14 cellular contexts compared by ENCODE assay signal in genomic region chr1:13732971-13733667, GRCh38. TPM values are rescaled to one million over a fixed set of nuclear protein-coding genes. Genes with fewer than 3 reads are reported as not detected.
DNase-seq lines count a peak whose midpoint lies in the region; ATAC-seq and TF ChIP-seq lines count a peak whose summit lies in the region.
"Had no signal": no experiment of that assay in that cellular context is flagged by ENCODE, and none has a peak within 500 bp of the region (broad histone marks: within the 10 kb centered on the region; RNA-seq: fewer than 3 reads in every experiment).

No MANE protein-coding gene starts in this region.

- H3K27me3 Mint-ChIP-seq in activated B cell treated with CpG ODN at 0.5 μM for 24 hours = no peaks in the 10 kb centered on the region

- CTCF ChIA-PET in HEK293 (lab: Yijun Ruan, JAX) (interaction anchor here (0.8 to 2.2 kb wide), 2 partner anchors 16 to 18 kb away, joined by 3 to 6 read pairs; no protein-coding TSS in a partner anchor), activated B cell treated with CpG ODN at 0.5 μM for 24 hours (lab: Charles Lee) (interaction anchor here (1.0 to 1.7 kb wide), 5 partner anchors 12 to 65 kb away, joined by 3 to 5 read pairs (median 3); no protein-coding TSS in a partner anchor)

- peak overlapping the region; percentile 97 for H3K27ac Mint-ChIP-seq in activated B cell treated with CpG ODN at 0.5 μM for 24 hours
- H3K27ac Mint-ChIP-seq: GM23338 had no signal

- intact Hi-C loops in activated B cell treated with CpG ODN at 0.5 μM for 24 hours (cut with micrococcal nuclease) (loop anchor here (5.0 to 10.0 kb wide), 2 partner anchors 34 to 1792 kb away; partner anchors contain the start of genes CASP9 and DNAJC16), lower leg skin (cut with DNase I; ENCODE audit: low total_unique reads) (no loop called here), body of pancreas (cut with DNase I) (no loop called here)

- H3K4me3 Mint-ChIP-seq in activated B cell treated with CpG ODN at 0.5 μM for 24 hours = peak overlapping the region; percentile 71
- H3K4me3 Mint-ChIP-seq: GM23338 had no signal

- TF ChIP-seq CTCF in HEK293 (tag by site-specific recombination; IDR thresholded peaks at IDR 0.05) (no peak), activated B cell treated with CpG ODN at 0.5 μM for 24 hours (IDR thresholded peaks at IDR 0.05) (no peak), lower leg skin (IDR thresholded peaks at IDR 0.05) (no peak), body of pancreas (IDR thresholded peaks at IDR 0.05) (no peak)

- H3K4me1 ChIP-seq in BLaER1 (peaks cover 91% of the 10 kb centered on the region), HEK293 (ENCODE audit: control insufficient read depth, insufficient read depth, low read length) (peaks cover 8% of the 10 kb centered on the region; the same call in 1 of the 2 replicates), body of pancreas (no peaks in the 10 kb centered on the region)

- TF ChIP-seq POLR2A in lower leg skin (IDR thresholded peaks at IDR 0.05) = no peak
- no peak for TF ChIP-seq POLR2A in body of pancreas (IDR thresholded peaks at IDR 0.05)

- H3K36me3 Mint-ChIP-seq in activated B cell treated with CpG ODN at 0.5 μM for 24 hours (ENCODE audit: low read depth) = peaks cover 61% of the 10 kb centered on the region

- peak overlapping the region; percentile 81 for H3K9ac ChIP-seq in BLaER1

- H3K4me1 Mint-ChIP-seq in activated B cell treated with CpG ODN at 0.5 μM for 24 hours = peaks cover 80% of the 10 kb centered on the region
- H3K4me1 Mint-ChIP-seq: GM23338 had no signal

- ATAC-seq in activated B cell treated with CpG ODN at 0.5 μM for 24 hours (ENCODE audit: low read depth) = no peak
- no peak for ATAC-seq in HG02759 (IDR thresholded peaks at IDR 0.05; ENCODE audit: unreplicated experiment)
- ATAC-seq in body of pancreas = no peak
- ATAC-seq: GM23338, heart right ventricle, Panc1 had no signal

- H3K27me3 ChIP-seq in BLaER1 (no peaks in the 10 kb centered on the region), body of pancreas (no peaks in the 10 kb centered on the region)
- H3K27me3 ChIP-seq: heart right ventricle, tibial nerve had no signal

- H3K27ac ChIP-seq in BLaER1 = peak overlapping the region; percentile 98
- no peak overlapping the region for H3K27ac ChIP-seq in HEK293 (ENCODE audit: extremely low read depth, low read depth, low read length)
- H3K27ac ChIP-seq in body of pancreas = no peak overlapping the region

- peaks cover 13% of the 10 kb centered on the region; the same call in 1 of the 2 replicates for H3K36me3 ChIP-seq in BLaER1
- H3K36me3 ChIP-seq in HEK293 (ENCODE audit: control insufficient read depth in 2 of 2, insufficient read depth in 1 of 2, low read length in 2 of 2) = no peaks in the 10 kb centered on the region
- no peaks in the 10 kb centered on the region for H3K36me3 ChIP-seq in body of pancreas (replicated peaks in 1 of 2; ENCODE audit: insufficient read depth in 1 of 2, low read depth in 2 of 2)
- H3K36me3 ChIP-seq: tibial nerve had no signal

- peak overlapping the region; percentile 61 for H3K4me3 ChIP-seq in BLaER1
- no peak overlapping the region for H3K4me3 ChIP-seq in HEK293 (ENCODE audit: low read depth, low read length)
- no peak overlapping the region for H3K4me3 ChIP-seq in lower leg skin (ENCODE audit: low read depth, poor library complexity, severe bottlenecking)
- H3K4me3 ChIP-seq in body of pancreas = no peak overlapping the region
- H3K4me3 ChIP-seq: GM23338, heart right ventricle, tibial nerve had no signal

- WGBS in lower leg skin, 2 donors = 64 to 65% methylated on average over 5 of the region's 5 CpGs
- WGBS in body of pancreas, 2 donors = 69 to 80% methylated on average over 5 of the region's 5 CpGs

- H3K9me3 ChIP-seq in BLaER1 (no peaks in the 10 kb centered on the region), HEK293 (ENCODE audit: control insufficient read depth, insufficient read depth, low read depth, low read length) (no peaks in the 10 kb centered on the region), body of pancreas (no peaks in the 10 kb centered on the region)
- H3K9me3 ChIP-seq: heart right ventricle, tibial nerve had no signal

- POLR2A ChIA-PET in HEK293 (lab: Yijun Ruan, JAX) (no interaction called here), activated B cell treated with CpG ODN at 0.5 μM for 24 hours (lab: Charles Lee) (interaction anchor here (0.6 to 16.6 kb wide), 6 partner anchors 11 to 280 kb away, joined by 4 to 440 read pairs (median 12); no protein-coding TSS in a partner anchor)

- H3K9me3 Mint-ChIP-seq in activated B cell treated with CpG ODN at 0.5 μM for 24 hours = no peaks in the 10 kb centered on the region
- H3K9me3 Mint-ChIP-seq: GM23338 had no signal

- no peak for DNase-seq in activated B cell treated with CpG ODN at 0.5 μM for 24 hours
- peak; percentile 24 for DNase-seq in fibroblast of gingiva (ENCODE audit: low read depth)
- DNase-seq in lower leg skin (ENCODE audit: low spot score in 2 of 2) = no peak
- DNase-seq in SIG-M5 treated with dmso at 0.1 percent for 504 hours (lab: John Stamatoyannopoulos, UW; ENCODE audit: unreplicated experiment) = no peak
- DNase-seq in body of pancreas = no peak
- DNase-seq: dermis blood vessel endothelial cell, heart right ventricle, NCI-H1105 treated with DMSO at 0.1 percent for 48 hours had no signal

- no peaks in the 10 kb centered on the region for H4K20me1 ChIP-seq in BLaER1

- peak overlapping the region; percentile 97 for H3K4me2 ChIP-seq in BLaER1
- H3K4me2 ChIP-seq: GM23338 had no signal

TF ChIP-seq in HEK293, 187 proteins besides CTCF, POLR2A, EP300 and RAD21:
- TF ChIP-seq ZNF10 (tag by site-specific recombination; IDR thresholded peaks at IDR 0.05) (no peak), ZFP3 (tag by site-specific recombination; IDR thresholded peaks at IDR 0.05; ENCODE audit: low read depth) (no peak), KLF9 (tag by site-specific recombination; IDR thresholded peaks at IDR 0.05; ENCODE audit: low read depth) (no peak), ZNF174 (tag by site-specific recombination; IDR thresholded peaks at IDR 0.05) (no peak), ZNF692 (tag by site-specific recombination; IDR thresholded peaks at IDR 0.05) (no peak), ZNF518A (tag by site-specific recombination; conservative IDR thresholded peaks at IDR 0.05; ENCODE audit: low read depth) (no peak), GLIS1 (tag by site-specific recombination; IDR thresholded peaks at IDR 0.05) (peak; percentile 90), ZNF658 (tag by site-specific recombination; IDR thresholded peaks at IDR 0.05) (no peak), ZIC2 (tag by site-specific recombination; IDR thresholded peaks at IDR 0.05) (peak; percentile 64), FEZF1 (tag by site-specific recombination; IDR thresholded peaks at IDR 0.05) (peak; percentile 30)

RNA-seq across cellular contexts. Expression of gene PRDM2, which starts 33.1 kb away (rescaled TPM):
- 183 and 194 TPM in 2 replicates for total RNA-seq in activated B cell treated with CpG ODN at 0.5 μM for 24 hours
- total RNA-seq in lower leg skin = 10 to 100 TPM; 34.7 to 69.9 (median 41.8) TPM
- total RNA-seq in body of pancreas = 10 to 100 TPM; 21.4 to 21.8 TPM
